ENCODE assay signal across 9 cellular contexts in the genomic region with DNA sequence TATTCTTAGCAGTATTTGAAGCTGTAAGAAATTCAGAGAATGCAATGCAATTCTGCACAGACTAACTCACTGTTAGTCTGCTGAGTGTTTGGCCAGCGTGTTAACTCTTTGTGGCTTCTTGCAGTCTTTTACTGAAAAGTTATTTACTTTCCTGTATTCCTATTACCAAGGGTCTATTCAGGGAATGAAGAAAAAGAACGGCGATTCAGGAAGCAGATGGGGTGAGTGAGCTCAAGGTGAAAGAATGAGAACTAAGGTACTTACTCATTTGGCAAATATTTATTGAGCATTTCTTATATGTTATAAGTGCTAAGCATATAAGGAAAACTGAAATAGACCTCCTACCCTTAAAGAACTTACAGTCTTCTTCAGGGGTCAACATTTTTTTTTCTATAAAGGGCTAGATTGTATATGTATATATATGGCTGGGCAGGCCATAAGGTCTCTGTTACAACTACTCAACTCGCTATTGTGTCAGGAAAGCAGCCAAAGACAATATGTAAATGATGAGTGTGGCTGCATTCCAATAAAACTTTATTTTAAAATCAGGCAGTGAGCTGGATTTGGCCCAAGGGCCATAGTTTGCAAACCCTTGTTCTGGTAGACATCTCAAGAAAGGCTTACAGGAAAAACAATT.
DNase-seq lines count a peak whose midpoint lies in the region; ATAC-seq and TF ChIP-seq lines count a peak whose summit lies in the region.
"Had no signal": no experiment of that assay in that cellular context is flagged by ENCODE, and none has a peak within 500 bp of the region (broad histone marks: within the 10 kb centered on the region; RNA-seq: fewer than 3 reads in every experiment).

No MANE protein-coding gene starts in this region.

- TF ChIP-seq CTCF in type B pancreatic cell (conservative IDR thresholded peaks at IDR 0.05): no peak

- no peak overlapping the region for H3K27ac Mint-ChIP-seq in type B pancreatic cell

- intact Hi-C loops in left colon (cut with DNase I, micrococcal nuclease): no loop called here

- peaks cover 20% of the 10 kb centered on the region for H3K4me1 Mint-ChIP-seq in type B pancreatic cell (ENCODE audit: unreplicated experiment)

- peaks cover 8% of the 10 kb centered on the region for H3K9me3 Mint-ChIP-seq in type B pancreatic cell

- DNase-seq in DMS 273 (lab: John Stamatoyannopoulos, UW; ENCODE audit: unreplicated experiment) (peak; percentile 40), DMS 273 treated with DMSO at 0.1 percent for 48 hours (lab: John Stamatoyannopoulos, UW) (no peak), astrocyte of the hippocampus (ENCODE audit: low read depth, low spot score) (peak; percentile 85), left colon (no peak), type B pancreatic cell (ENCODE audit: extremely low spot score, unreplicated experiment) (no peak), Kasumi-1 (lab: John Stamatoyannopoulos, UW) (no peak)
- DNase-seq: NCI-H748 treated with DMSO at 0.1 percent for 48 hours had no signal

- no peaks in the 10 kb centered on the region for H3K36me3 Mint-ChIP-seq in type B pancreatic cell

- ATAC-seq in left colon (peak; percentile 75), HG02970 (IDR thresholded peaks at IDR 0.05; ENCODE audit: low FRiP score, unreplicated experiment) (no peak), HG03097 (IDR thresholded peaks at IDR 0.05; ENCODE audit: low FRiP score, unreplicated experiment) (no peak)

- H3K4me3 Mint-ChIP-seq in type B pancreatic cell: peak overlapping the region; percentile 24

- no peaks in the 10 kb centered on the region for H3K27me3 Mint-ChIP-seq in type B pancreatic cell

Comparison
In these comparisons a context has a peak if more than half of its experiments do, and no peak if none do; other contexts are left out.
1. DNase-seq: peak in DMS 273 (single experiment) and astrocyte of the hippocampus (single experiment); none in DMS 273 treated with DMSO at 0.1 percent for 48 hours (single experiment), left colon (0 of 2), type B pancreatic cell (single experiment) and Kasumi-1 (0 of 2).